ENCODE assay signal across 1 cellular context in the genomic region with DNA sequence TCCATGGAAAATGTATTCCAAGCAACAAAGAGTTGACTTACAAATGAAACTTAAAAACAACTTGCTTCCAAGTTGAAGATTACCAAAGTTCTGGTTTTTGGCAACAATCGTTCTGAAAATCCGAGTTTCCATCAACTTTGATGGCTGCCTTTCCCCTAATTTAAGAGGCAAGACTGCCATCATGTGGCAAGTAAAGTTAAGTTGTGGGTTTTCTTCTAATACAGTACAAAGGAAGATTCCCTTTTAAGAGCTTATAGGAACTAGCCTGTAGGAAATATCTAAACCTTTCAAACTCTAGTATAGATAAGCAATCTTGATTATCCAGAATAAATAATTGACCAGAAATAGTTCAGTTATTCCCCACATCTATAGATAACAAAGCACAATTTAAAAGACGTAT.
TF ChIP-seq lines count a peak whose summit lies in the region.

No MANE protein-coding gene starts in this region.

TF ChIP-seq in K562, 482 proteins besides CTCF, POLR2A, EP300 and RAD21:
- TF ChIP-seq YY1 (IDR thresholded peaks at IDR 0.05; ENCODE audit: borderline replicate concordance in 1 of 3, control insufficient read depth in 1 of 3, extremely low read depth in 1 of 3, insufficient read depth in 3 of 3, insufficient read length in 1 of 3, insufficient replicate concordance in 2 of 3, low read depth in 1 of 3, low read length in 2 of 3): peak in 1 of 3 experiments; percentile 9
